ENCODE assay signal across 20 cellular contexts in genomic region chrX:105872921-105873320, GRCh38. TPM values are rescaled to one million over a fixed set of nuclear protein-coding genes. Genes with fewer than 3 reads are reported as not detected.
DNase-seq lines count a peak whose midpoint lies in the region; TF ChIP-seq lines count a peak whose summit lies in the region.
"Had no signal": no experiment of that assay in that cellular context is flagged by ENCODE, and none has a peak within 500 bp of the region (broad histone marks: within the 10 kb centered on the region; RNA-seq: fewer than 3 reads in every experiment).

No MANE protein-coding gene starts in this region.

- no peaks in the 10 kb centered on the region for H3K9me3 ChIP-seq in breast epithelium
- no peaks in the 10 kb centered on the region for H3K9me3 ChIP-seq in colonic mucosa
- H3K9me3 ChIP-seq: BLaER1 treated with 17β-estradiol and CSF1 and Interleukin-3, amounts not matched to agents 10 nM and 100 nM; MG63; SK-N-SH had no signal

- H3K4me3 ChIP-seq in breast epithelium (no peak overlapping the region), astrocyte of the cerebellum (ENCODE audit: low read depth, low read length) (no peak overlapping the region), foreskin fibroblast (ENCODE audit: low read depth in 1 of 2, low read length in 2 of 2) (no peak overlapping the region), colonic mucosa (no peak overlapping the region)
- H3K4me3 ChIP-seq: BLaER1 treated with 17β-estradiol and CSF1 and Interleukin-3, amounts not matched to agents 10 nM and 100 nM; MG63 had no signal

- no peak for TF ChIP-seq POLR2A in breast epithelium (IDR thresholded peaks at IDR 0.05)

- no peaks in the 10 kb centered on the region for H3K4me1 ChIP-seq in breast epithelium
- H3K4me1 ChIP-seq in colonic mucosa, result no peaks in the 10 kb centered on the region
- H3K4me1 ChIP-seq: BLaER1 treated with 17β-estradiol and CSF1 and Interleukin-3, amounts not matched to agents 10 nM and 100 nM had no signal

- no peak overlapping the region for H3K27ac ChIP-seq in breast epithelium
- no peak overlapping the region for H3K27ac ChIP-seq in colonic mucosa
- H3K27ac ChIP-seq: BLaER1 treated with 17β-estradiol and CSF1 and Interleukin-3, amounts not matched to agents 10 nM and 100 nM had no signal

- H3K27ac Mint-ChIP-seq in MCF 10A (ENCODE audit: low read depth, unreplicated experiment), result no peak overlapping the region

- intact Hi-C loops in MCF 10A (cut with micrococcal nuclease), result loop anchor here (10.0 kb wide), 1 partner anchor 172 kb away; no protein-coding TSS in a partner anchor
- intact Hi-C loops in breast epithelium (cut with DNase I; ENCODE audit: low total_unique reads), result no loop called here
- intact Hi-C loops in colonic mucosa (cut with DNase I), result loop anchor here (10.0 kb wide), 1 partner anchor 522 kb away; no protein-coding TSS in a partner anchor

- H3K27me3 Mint-ChIP-seq in MCF 10A (ENCODE audit: insufficient read depth, unreplicated experiment), result peaks cover 81% of the 10 kb centered on the region

- TF ChIP-seq CTCF in MCF 10A (IDR thresholded peaks at IDR 0.05; ENCODE audit: unreplicated experiment), result no peak
- TF ChIP-seq CTCF in breast epithelium (IDR thresholded peaks at IDR 0.05), result no peak
- no peak for TF ChIP-seq CTCF in astrocyte of the cerebellum (IDR thresholded peaks at IDR 0.05; ENCODE audit: low read depth, low read length, missing control alignments)
- no peak for TF ChIP-seq CTCF in foreskin fibroblast (IDR thresholded peaks at IDR 0.05; ENCODE audit: low read depth, low read length)
- TF ChIP-seq CTCF in colonic mucosa (IDR thresholded peaks at IDR 0.05), result no peak

- in situ Hi-C loops in astrocyte of the cerebellum (cut with HindIII; ENCODE audit: low sequenced_read_pairs), result no loop called here

- H3K9me3 Mint-ChIP-seq in MCF 10A (ENCODE audit: unreplicated experiment), result no peaks in the 10 kb centered on the region

- H3K36me3 ChIP-seq in breast epithelium (no peaks in the 10 kb centered on the region), colonic mucosa (no peaks in the 10 kb centered on the region)
- H3K36me3 ChIP-seq: BLaER1 treated with 17β-estradiol and CSF1 and Interleukin-3, amounts not matched to agents 10 nM and 100 nM; MG63 had no signal

- H3K4me1 Mint-ChIP-seq in MCF 10A (ENCODE audit: insufficient read depth, unreplicated experiment), result no peaks in the 10 kb centered on the region

- POLR2A ChIA-PET in MCF 10A (lab: Yijun Ruan, JAX) (no interaction called here), HEK293T (lab: Yijun Ruan, JAX) (no interaction called here)

- H3K36me3 Mint-ChIP-seq in MCF 10A (ENCODE audit: insufficient read depth, unreplicated experiment), result no peaks in the 10 kb centered on the region

- no peak overlapping the region for H3K9ac ChIP-seq in colonic mucosa (ENCODE audit: low read depth in 2 of 2, low read length in 2 of 2)
- H3K9ac ChIP-seq: BLaER1 treated with 17β-estradiol and CSF1 and Interleukin-3, amounts not matched to agents 10 nM and 100 nM; SK-N-SH had no signal

- H3K4me3 Mint-ChIP-seq in MCF 10A (ENCODE audit: unreplicated experiment), result no peak overlapping the region

- H3K27me3 ChIP-seq in breast epithelium (peaks cover 0 to 41% of the 10 kb centered on the region in 2 donors), colonic mucosa (no peaks in the 10 kb centered on the region)
- H3K27me3 ChIP-seq: MG63 had no signal

- DNase-seq in MCF 10A (ENCODE audit: unreplicated experiment), result peak; percentile 35
- no peak for DNase-seq in breast epithelium (ENCODE audit: low spot score in 2 of 2)
- peak; percentile 19 for DNase-seq in astrocyte of the cerebellum (ENCODE audit: low read depth)
- DNase-seq in foreskin fibroblast, result peak; percentile 2 to 68
- no peak for DNase-seq in NCI-H2171 (lab: John Stamatoyannopoulos, UW)
- no peak for DNase-seq in HEK293T (ENCODE audit: extremely low spot score)
- DNase-seq in colonic mucosa, result no peak
- no peak for DNase-seq in NAMALWA (ENCODE audit: low spot score)
- DNase-seq: 8988T; H7; KG1; MG63; NCI-H1436; NCI-H2081 treated with DMSO at 0.1 percent for 48 hours; NCI-H345; NCI-H526 treated with DMSO at 0.1 percent for 48 hours; NK-92 treated with Interleukin-12 subunit alpha and Interleukin-12 subunit beta, amount 100 ng/mL, for 24 hours; OCI-M1; SK-N-SH had no signal

- CTCF ChIA-PET in MCF 10A (lab: Yijun Ruan, JAX), result no interaction called here
- CTCF ChIA-PET in HEK293T (lab: Yijun Ruan, JAX), result no interaction called here

- BruUV-seq in MCF 10A (replicated peaks; lab: Mats Ljungman, UMichigan), result no TSS peak

TF ChIP-seq in HEK293T, 16 proteins besides CTCF, POLR2A, EP300 and RAD21:
- TF ChIP-seq FOXK2 (IDR thresholded peaks at IDR 0.05) (no peak), FOXA1 (IDR thresholded peaks at IDR 0.05) (no peak), FOXM1 (IDR thresholded peaks at IDR 0.05; ENCODE audit: borderline replicate concordance) (no peak), TARDBP (IDR thresholded peaks at IDR 0.05) (no peak), ELF4 (IDR thresholded peaks at IDR 0.05) (no peak), L3MBTL2 (conservative IDR thresholded peaks at IDR 0.05) (no peak), SP1 (IDR thresholded peaks at IDR 0.05) (no peak), PKNOX1 (IDR thresholded peaks at IDR 0.05) (no peak), BHLHE40 (IDR thresholded peaks at IDR 0.05; ENCODE audit: borderline replicate concordance) (no peak), SUZ12 (IDR thresholded peaks at IDR 0.05) (no peak), CTBP1 (IDR thresholded peaks at IDR 0.05; ENCODE audit: borderline replicate concordance) (no peak), HDGF (IDR thresholded peaks at IDR 0.05; ENCODE audit: borderline replicate concordance) (no peak)

RNA-seq across cellular contexts. Expression of gene NRK, which starts 50.6 kb away (rescaled TPM):
- total RNA-seq in MCF 10A (2022), result 0.16 and 0.25 TPM in 2 replicates
- 1 to 10 TPM in 1 of 3 donors, under 1 TPM in 2; 0.16 to 2.6 (median 0.66) TPM for total RNA-seq in breast epithelium
- under 1 TPM; 0.27 to 0.30 TPM for total RNA-seq in colonic mucosa

Comparison
In these comparisons a context has a peak if more than half of its experiments do, and no peak if none do; other contexts are left out.
1. DNase-seq: peak in MCF 10A (single experiment), astrocyte of the cerebellum (single experiment) and foreskin fibroblast (2 of 2); none in breast epithelium (0 of 2), NCI-H2171 (single experiment), HEK293T (single experiment), colonic mucosa (single experiment) and NAMALWA (single experiment).